27 cellular contexts compared by ENCODE assay signal in the genomic region with DNA sequence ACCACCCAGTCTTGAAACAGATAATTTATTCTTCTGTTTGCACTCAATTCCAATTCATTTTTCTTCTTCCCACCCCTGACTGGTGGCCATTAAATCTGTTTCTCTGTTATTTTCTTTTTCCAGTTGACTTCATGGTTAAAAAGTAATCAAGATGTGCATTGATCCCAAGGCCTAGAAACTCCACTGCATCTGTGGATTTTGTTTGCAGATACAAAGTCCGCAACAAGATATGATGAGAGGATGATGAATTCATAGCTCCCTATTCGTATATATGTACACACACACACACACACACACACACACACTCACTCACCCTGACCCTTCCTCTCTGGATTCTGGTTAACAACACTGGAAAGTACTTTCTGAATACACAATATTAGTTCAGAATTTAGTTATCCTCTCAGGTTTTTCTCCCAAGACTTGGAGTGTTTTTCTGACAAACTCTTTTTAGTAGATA. TPM values are rescaled to one million over a fixed set of nuclear protein-coding genes. Genes with fewer than 3 reads are reported as not detected.
"Had no signal": no experiment of that assay in that cellular context is flagged by ENCODE, and none has a peak within 500 bp of the region (broad histone marks: within the 10 kb centered on the region; RNA-seq: fewer than 3 reads in every experiment).

No MANE protein-coding gene starts in this region.

- H3K9me3 ChIP-seq: gastroesophageal sphincter, lower lobe of right lung, stomach, tibial nerve had no signal

- H3K27ac ChIP-seq: gastroesophageal sphincter, lower lobe of right lung, stomach, tibial nerve had no signal

- H3K27me3 ChIP-seq: gastroesophageal sphincter, stomach, tibial nerve had no signal

- H3K4me1 ChIP-seq: lower lobe of right lung, tibial nerve had no signal

- H3K4me1 Mint-ChIP-seq: activated naive CD4-positive, alpha-beta T cell treated with anti-CD3 and anti-CD28 coated beads, Interleukin-2, amount 50 U/mL, for 24 hours; activated naive CD8-positive, alpha-beta T cell treated with anti-CD3 and anti-CD28 coated beads, Interleukin-2, amount 50 U/mL, for 24 hours; stimulated activated naive B cell treated with anti-CD40 and anti-IgM and Interleukin-4, amounts not matched to agents 10 μg/mL and 1 μg/mL and 100 μg/mL, for 72 hours had no signal

- H3K27ac Mint-ChIP-seq: activated naive CD4-positive, alpha-beta T cell treated with anti-CD3 and anti-CD28 coated beads, Interleukin-2, amount 50 U/mL, for 24 hours; activated naive CD8-positive, alpha-beta T cell treated with anti-CD3 and anti-CD28 coated beads, Interleukin-2, amount 50 U/mL, for 24 hours; activated T-cell treated with anti-CD3 and anti-CD28 coated beads, Interleukin-2, amount 50 U/mL, for 24 hours; activated T-helper 2 cell treated with anti-CD3 and anti-CD28 coated beads, Interferon-gamma antibody, Interleukin-2, Interleukin-4, amounts not matched to agents 10 μg/mL and 5 μg/mL and 100 μg/mL, durations not matched to agents 14 hours and 24 hours and 36 hours; stimulated activated naive B cell treated with anti-CD40 and anti-IgM and Interleukin-4, amounts not matched to agents 10 μg/mL and 1 μg/mL and 100 μg/mL, for 72 hours had no signal

- H3K9me3 Mint-ChIP-seq: activated naive CD4-positive, alpha-beta T cell treated with anti-CD3 and anti-CD28 coated beads, Interleukin-2, amount 50 U/mL, for 24 hours; activated naive CD8-positive, alpha-beta T cell treated with anti-CD3 and anti-CD28 coated beads, Interleukin-2, amount 50 U/mL, for 24 hours; activated T-cell treated with anti-CD3 and anti-CD28 coated beads, Interleukin-2, amount 50 U/mL, for 24 hours; activated T-helper 2 cell treated with anti-CD3 and anti-CD28 coated beads, Interferon-gamma antibody, Interleukin-2, Interleukin-4, amounts not matched to agents 10 μg/mL and 5 μg/mL and 100 μg/mL, durations not matched to agents 14 hours and 24 hours and 36 hours; nephron; stimulated activated naive B cell treated with anti-CD40 and anti-IgM and Interleukin-4, amounts not matched to agents 10 μg/mL and 1 μg/mL and 100 μg/mL, for 72 hours had no signal

- FAIRE-seq: endometrium, kidney had no signal

- ATAC-seq: activated naive CD8-positive, alpha-beta T cell treated with anti-CD3 and anti-CD28 coated beads, Interleukin-2, amount 50 U/mL, for 24 hours; gastroesophageal sphincter; lower lobe of right lung; stimulated activated naive B cell treated with anti-CD40 and anti-IgM and Interleukin-4, amounts not matched to agents 10 μg/mL and 1 μg/mL and 100 μg/mL, for 72 hours had no signal

- DNase-seq: activated CD4-positive, alpha-beta T cell treated with anti-CD3 and anti-CD28 coated beads for 48 hours; activated CD4-positive, alpha-beta T cell treated with anti-CD3 and anti-CD28 coated beads, Interleukin-2, amount 50 U/mL, for 48 hours; activated CD8-positive, alpha-beta memory T cell treated with anti-CD3 and anti-CD28 coated beads, Interleukin-2, amount 50 U/mL, for 4 hours; activated naive CD8-positive, alpha-beta T cell treated with anti-CD3 and anti-CD28 coated beads, Interleukin-2, amount 50 U/mL, for 24 hours; activated T-cell treated with anti-CD3 and anti-CD28 coated beads, Interleukin-2, amount 50 U/mL, for 24 hours; amygdala; central memory CD4-positive, alpha-beta T cell; dermis blood vessel endothelial cell; effector CD8-positive, alpha-beta T cell; erythroblast; hippocampal formation; kidney; lower lobe of right lung; mesenchymal stem cell; posterior cingulate gyrus; stimulated activated CD4-positive, alpha-beta T cell treated with anti-CD3 and anti-CD28 coated beads, Interleukin-15, amount 100 ng/mL, for 24 hours; stimulated activated CD4-positive, alpha-beta T cell treated with anti-CD3 and anti-CD28 coated beads, Interleukin-2, amount 100 ng/mL, for 24 hours; stimulated activated naive B cell treated with anti-CD40 and anti-IgM and Interleukin-4, amounts not matched to agents 10 μg/mL and 1 μg/mL and 100 μg/mL, for 72 hours; stomach had no signal

- H3K27me3 Mint-ChIP-seq: activated naive CD4-positive, alpha-beta T cell treated with anti-CD3 and anti-CD28 coated beads, Interleukin-2, amount 50 U/mL, for 24 hours; activated naive CD8-positive, alpha-beta T cell treated with anti-CD3 and anti-CD28 coated beads, Interleukin-2, amount 50 U/mL, for 24 hours; activated T-cell treated with anti-CD3 and anti-CD28 coated beads, Interleukin-2, amount 50 U/mL, for 24 hours; stimulated activated naive B cell treated with anti-CD40 and anti-IgM and Interleukin-4, amounts not matched to agents 10 μg/mL and 1 μg/mL and 100 μg/mL, for 72 hours had no signal

- H3K4me3 ChIP-seq: gastroesophageal sphincter, lower lobe of right lung, stomach, tibial nerve had no signal

- H3K4me3 Mint-ChIP-seq: activated naive CD4-positive, alpha-beta T cell treated with anti-CD3 and anti-CD28 coated beads, Interleukin-2, amount 50 U/mL, for 24 hours; activated naive CD8-positive, alpha-beta T cell treated with anti-CD3 and anti-CD28 coated beads, Interleukin-2, amount 50 U/mL, for 24 hours; activated T-cell treated with anti-CD3 and anti-CD28 coated beads, Interleukin-2, amount 50 U/mL, for 24 hours; nephron; stimulated activated naive B cell treated with anti-CD40 and anti-IgM and Interleukin-4, amounts not matched to agents 10 μg/mL and 1 μg/mL and 100 μg/mL, for 72 hours had no signal

RNA-seq across cellular contexts. Expression of gene CD180, which starts 52.4 kb away (rescaled TPM):
- total RNA-seq: activated CD8-positive, alpha-beta memory T cell treated with anti-CD3 and anti-CD28 coated beads for 36 hours; dermis blood vessel endothelial cell; osteoblast had no signal
